ENCODE assay signal across 8 cellular contexts in genomic region chr19:29966594-29967249, GRCh38. TPM values are rescaled to one million over a fixed set of nuclear protein-coding genes. Genes with fewer than 3 reads are reported as not detected.
A peak's percentile ranks its signal among the peaks of the same experiment; 100 is the strongest.
DNase-seq lines count a peak whose midpoint lies in the region; ATAC-seq and TF ChIP-seq lines count a peak whose summit lies in the region.

No MANE protein-coding gene starts in this region.

- H3K27me3 ChIP-seq in adipocyte (replicated peaks; ENCODE audit: control insufficient read depth, insufficient read depth, low read length) (no peaks in the 10 kb centered on the region), neural cell (ENCODE audit: insufficient read depth, low read depth, low read length) (no peaks in the 10 kb centered on the region), HAP-1 (ENCODE audit: low read depth) (no peaks in the 10 kb centered on the region)

- in situ Hi-C loops in G401 (cut with HindIII; ENCODE audit: low sequenced_read_pairs): no loop called here
- in situ Hi-C loops in HAP-1 (cut with MboI; ENCODE audit: low sequenced_read_pairs): no loop called here

- no peaks in the 10 kb centered on the region for H4K20me1 ChIP-seq in neural cell (ENCODE audit: insufficient read depth)

- no peak for TF ChIP-seq EP300 in neural cell (conservative IDR thresholded peaks at IDR 0.05; ENCODE audit: poor library complexity, severe bottlenecking)

- TF ChIP-seq RAD21 in neural cell (conservative IDR thresholded peaks at IDR 0.05): peak; percentile 23

- TF ChIP-seq CTCF in neural cell (IDR thresholded peaks at IDR 0.05; ENCODE audit: poor library complexity, severe bottlenecking): peak; percentile 41

- H2AFZ ChIP-seq in neural cell (ENCODE audit: low read depth, low read length): no peak overlapping the region

- no peaks in the 10 kb centered on the region for H3K36me3 Mint-ChIP-seq in activated naive CD4-positive, alpha-beta T cell treated with anti-CD3 and anti-CD28 coated beads, Interleukin-2, amount 50 U/mL, for 72 hours

- H3K27ac ChIP-seq in neural cell (ENCODE audit: low read length): no peak overlapping the region

- peaks cover 45% of the 10 kb centered on the region for H3K4me1 ChIP-seq in adipocyte (ENCODE audit: control insufficient read depth, insufficient read depth, low read length)
- H3K4me1 ChIP-seq in HAP-1: peaks cover 3% of the 10 kb centered on the region

- no peaks in the 10 kb centered on the region for H3K36me3 ChIP-seq in adipocyte (ENCODE audit: control insufficient read depth, insufficient read depth, low read length, severe bottlenecking)
- no peaks in the 10 kb centered on the region for H3K36me3 ChIP-seq in neural cell (ENCODE audit: insufficient read depth, low read length)
- no peaks in the 10 kb centered on the region for H3K36me3 ChIP-seq in HAP-1 (replicated peaks)

- H3K27ac Mint-ChIP-seq in activated naive CD4-positive, alpha-beta T cell treated with anti-CD3 and anti-CD28 coated beads, Interleukin-2, amount 50 U/mL, for 72 hours: no peak overlapping the region

- H3F3A ChIP-seq in neural cell (ENCODE audit: insufficient read depth, low read length, poor library complexity, severe bottlenecking): no peaks in the 10 kb centered on the region

- H3K4me3 ChIP-seq in adipocyte (ENCODE audit: low read length): no peak overlapping the region
- H3K4me3 ChIP-seq in neural cell (ENCODE audit: low read length): no peak overlapping the region
- no peak overlapping the region for H3K4me3 ChIP-seq in HAP-1

- no peak overlapping the region for H3K9ac ChIP-seq in adipocyte (ENCODE audit: low read length)
- H3K9ac ChIP-seq in neural cell (ENCODE audit: low read length): no peak overlapping the region

- H3K9me2 ChIP-seq in neural cell (ENCODE audit: insufficient read depth, low read length): no peaks in the 10 kb centered on the region

- H3K9me3 Mint-ChIP-seq in activated naive CD4-positive, alpha-beta T cell treated with anti-CD3 and anti-CD28 coated beads, Interleukin-2, amount 50 U/mL, for 72 hours: no peaks in the 10 kb centered on the region

- peak; percentile 42 for DNase-seq in G401 (ENCODE audit: low spot score)
- DNase-seq in adipocyte (ENCODE audit: low read depth): peak; percentile 55
- DNase-seq in HAP-1 (ENCODE audit: low spot score in 2 of 2): no peak
- no peak for DNase-seq in nucleus accumbens (lab: John Stamatoyannopoulos, UW)
- no peak for DNase-seq in activated naive CD4-positive, alpha-beta T cell treated with anti-CD3 and anti-CD28 coated beads, Interleukin-2, amount 50 U/mL, for 72 hours (ENCODE audit: low spot score in 2 of 2)

- peaks cover 39% of the 10 kb centered on the region for H3K79me2 ChIP-seq in neural cell (replicated peaks; ENCODE audit: insufficient read depth, low read length)

- peak; percentile 47 for ATAC-seq in HG03460 (IDR thresholded peaks at IDR 0.05; ENCODE audit: unreplicated experiment)
- ATAC-seq in activated CD4-positive, CD25-positive, alpha-beta regulatory T cell treated with anti-CD3 and anti-CD28 coated beads, Interleukin-2, amount 50 U/mL, for 24 hours: no peak
- no peak for ATAC-seq in activated naive CD4-positive, alpha-beta T cell treated with anti-CD3 and anti-CD28 coated beads, Interleukin-2, amount 50 U/mL, for 72 hours

- H3K4me2 ChIP-seq in neural cell (ENCODE audit: low read length): no peak overlapping the region

- H3K9me3 ChIP-seq in adipocyte (ENCODE audit: control insufficient read depth, low read length) (no peaks in the 10 kb centered on the region), neural cell (ENCODE audit: low read length) (no peaks in the 10 kb centered on the region), HAP-1 (no peaks in the 10 kb centered on the region)

TF ChIP-seq in neural cell, 6 proteins besides CTCF, POLR2A, EP300 and RAD21:
- no peak for TF ChIP-seq SMC3 (conservative IDR thresholded peaks at IDR 0.05; ENCODE audit: poor library complexity)
- TF ChIP-seq EZH2 (IDR thresholded peaks at IDR 0.05; ENCODE audit: borderline replicate concordance, insufficient read depth, low read length, poor library complexity, severe bottlenecking): no peak
- no peak for TF ChIP-seq REST (IDR thresholded peaks at IDR 0.05; ENCODE audit: borderline replicate concordance)
- no peak for TF ChIP-seq POLR2AphosphoS5 (IDR thresholded peaks at IDR 0.05)
- no peak for TF ChIP-seq MXI1 (conservative IDR thresholded peaks at IDR 0.05; ENCODE audit: poor library complexity, severe bottlenecking)
- TF ChIP-seq TAF1 (IDR thresholded peaks at IDR 0.05; ENCODE audit: low read depth): no peak

RNA-seq across cellular contexts. Expression of gene URI1, which starts 24.7 kb away (rescaled TPM):
- 56.5 and 73.2 TPM in 2 replicates for total RNA-seq in G401 (2014; rRNA removed; shearing (Covaris generic))
- polyA plus RNA-seq in neural cell: 43.8 and 55.4 TPM in 2 replicates
- polyA minus RNA-seq in neural cell: 93.2 and 104 TPM in 2 replicates
- 10 to 100 TPM; 53.9 to 61.5 TPM for total RNA-seq in activated naive CD4-positive, alpha-beta T cell treated with anti-CD3 and anti-CD28 coated beads, Interleukin-2, amount 50 U/mL, for 72 hours

Comparison
In these comparisons a context has a peak if more than half of its experiments do, and no peak if none do; other contexts are left out.
1. DNase-seq: peak in G401 (single experiment) and adipocyte (single experiment); none in HAP-1 (0 of 2), nucleus accumbens (0 of 56) and activated naive CD4-positive, alpha-beta T cell treated with anti-CD3 and anti-CD28 coated beads, Interleukin-2, amount 50 U/mL, for 72 hours (0 of 2).